Comparison of ENCODE assay signal across 11 cellular contexts in genomic region chr2:98348066-98348561, GRCh38. TPM values are rescaled to one million over a fixed set of nuclear protein-coding genes. Genes with fewer than 3 reads are reported as not detected.
DNase-seq lines count a peak whose midpoint lies in the region; ATAC-seq and FAIRE-seq lines count a peak whose summit lies in the region.
"Had no signal": no experiment of that assay in that cellular context is flagged by ENCODE, and none has a peak within 500 bp of the region (broad histone marks: within the 10 kb centered on the region; RNA-seq: fewer than 3 reads in every experiment).

No MANE protein-coding gene starts in this region.

- H3K27ac ChIP-seq in HUES6 (ENCODE audit: low read depth, low read length), result no peak overlapping the region
- H3K27ac ChIP-seq: ascending aorta had no signal

- no peak for FAIRE-seq in urothelium cell line (lab: Jason Lieb, UNC)

- H3K36me3 ChIP-seq in HUES6 (ENCODE audit: control insufficient read depth, insufficient read depth, low read length), result no peaks in the 10 kb centered on the region
- H3K36me3 ChIP-seq: ascending aorta had no signal

- DNase-seq in COLO668 (lab: John Stamatoyannopoulos, UW; ENCODE audit: unreplicated experiment) (peak; percentile 70), RPMI7951 (ENCODE audit: low read depth) (peak; percentile 33), inferior parietal cortex (ENCODE audit: extremely low spot score) (peak; percentile 51), urothelium cell line (ENCODE audit: low spot score) (no peak), kidney glomerular epithelial cell (lab: John Stamatoyannopoulos, UW) (no peak), HCEC 1CT (no peak)
- DNase-seq: CD4-positive, CD25-positive, alpha-beta regulatory T cell had no signal

- H3K27me3 ChIP-seq in HUES6 (ENCODE audit: control insufficient read depth, insufficient read depth, low read length), result peaks cover 79% of the 10 kb centered on the region

- ATAC-seq in GM21786 (IDR thresholded peaks at IDR 0.05; ENCODE audit: unreplicated experiment), result no peak

- H3K4me1 ChIP-seq in HUES6 (ENCODE audit: control insufficient read depth, insufficient read depth, low read length), result peaks cover 18% of the 10 kb centered on the region

- no peak overlapping the region for H3K9ac ChIP-seq in HUES6 (ENCODE audit: low read length)

- H3K9me3 ChIP-seq in HUES6 (ENCODE audit: control insufficient read depth, insufficient read depth, low read depth, low read length), result peaks cover 11% of the 10 kb centered on the region; the same call in 1 of the 2 replicates
- H3K9me3 ChIP-seq: ascending aorta had no signal

- H3K4me3 ChIP-seq in HUES6 (ENCODE audit: low read depth, low read length), result peak overlapping the region; percentile 49
- H3K4me3 ChIP-seq: ascending aorta had no signal

RNA-seq across cellular contexts. Expression of gene CNGA3, which starts 1.9 kb away (rescaled TPM):
- not detected in 2 replicates for total RNA-seq in RPMI7951 (2014; rRNA removed; shearing (Covaris generic))
- total RNA-seq: ascending aorta; CD4-positive, CD25-positive, alpha-beta regulatory T cell; mucosa of gallbladder had no signal

Comparison
In these comparisons a context has a peak if more than half of its experiments do, and no peak if none do; other contexts are left out.
1. DNase-seq: peak in COLO668 (single experiment), RPMI7951 (single experiment) and inferior parietal cortex (single experiment); none in urothelium cell line (single experiment), kidney glomerular epithelial cell (single experiment) and HCEC 1CT (single experiment).